ENCODE assay signal across 2 cellular contexts in genomic region chr3:38634133-38634532, GRCh38.
A peak's percentile ranks its signal among the peaks of the same experiment; 100 is the strongest.
TF ChIP-seq lines count a peak whose summit lies in the region.

No MANE protein-coding gene starts in this region.

TF ChIP-seq in IMR-90, 13 proteins besides CTCF, POLR2A, EP300 and RAD21 (continued from another document):
- TF ChIP-seq BHLHE40 (IDR thresholded peaks at IDR 0.05; ENCODE audit: low read depth, low read length) (peak; percentile 47), NFE2L2 (IDR thresholded peaks at IDR 0.05; ENCODE audit: low read depth, low read length) (no peak), ELK1 (IDR thresholded peaks at IDR 0.05; ENCODE audit: borderline replicate concordance, low read depth, low read length) (no peak), USF2 (IDR thresholded peaks at IDR 0.05; ENCODE audit: low read depth, low read length) (no peak; the same call in 1 of the 2 replicates), CEBPB (IDR thresholded peaks at IDR 0.05; ENCODE audit: low read depth, low read length) (no peak), CHD1 (IDR thresholded peaks at IDR 0.05; ENCODE audit: low read depth, low read length) (no peak), RCOR1 (IDR thresholded peaks at IDR 0.05; ENCODE audit: insufficient replicate concordance, low read length) (peak; percentile 58), SMC3 (IDR thresholded peaks at IDR 0.05; ENCODE audit: low read depth, low read length) (no peak), FOS (IDR thresholded peaks at IDR 0.05; ENCODE audit: low read depth, low read length) (no peak)

TF ChIP-seq in K562, 482 proteins besides CTCF, POLR2A, EP300 and RAD21 (continued from another document):
- TF ChIP-seq GABPA (tag; conservative IDR thresholded peaks at IDR 0.05; ENCODE audit: low read depth) (peak; percentile 50), KDM2B (CRISPR knock-in tag; IDR thresholded peaks at IDR 0.05) (no peak), ZEB2 (IDR thresholded peaks at IDR 0.05) (no peak), ARID3A (IDR thresholded peaks at IDR 0.05; ENCODE audit: borderline replicate concordance, low read depth, low read length) (no peak), ZNF212 (CRISPR knock-in tag; IDR thresholded peaks at IDR 0.05) (no peak), GABPB1 (CRISPR knock-in tag; IDR thresholded peaks at IDR 0.05) (peak; percentile 42; the same call in 1 of the 2 replicates)
